In genomic region chr2:57809230-57809629, GRCh38 we compare ENCODE assay signal across 14 cellular contexts.
DNase-seq lines count a peak whose midpoint lies in the region; ATAC-seq and TF ChIP-seq lines count a peak whose summit lies in the region.
"Had no signal": no experiment of that assay in that cellular context is flagged by ENCODE, and none has a peak within 500 bp of the region (broad histone marks: within the 10 kb centered on the region; RNA-seq: fewer than 3 reads in every experiment).

No MANE protein-coding gene starts in this region.

- ATAC-seq in GM18517 (IDR thresholded peaks at IDR 0.05; ENCODE audit: unreplicated experiment) (peak; percentile 99), HG02885 (IDR thresholded peaks at IDR 0.05; ENCODE audit: poor library complexity, unreplicated experiment) (peak; percentile 98), HG03520 (IDR thresholded peaks at IDR 0.05; ENCODE audit: unreplicated experiment) (peak; percentile 99)

- H3K4me1 Mint-ChIP-seq in CD14-positive monocyte, result no peaks in the 10 kb centered on the region

- H3K4me3 Mint-ChIP-seq in CD14-positive monocyte, result no peak overlapping the region

- peaks cover 0 to 2% (median 0%) of the 10 kb centered on the region in 7 donors for H3K9me3 Mint-ChIP-seq in CD14-positive monocyte

- no peak for TF ChIP-seq CTCF in GM20000 (IDR thresholded peaks at IDR 0.05; ENCODE audit: extremely low read depth, missing control alignments)
- TF ChIP-seq CTCF in CD14-positive monocyte (IDR thresholded peaks at IDR 0.05), result no peak

- no peak overlapping the region for H3K27ac Mint-ChIP-seq in CD14-positive monocyte

- H3K36me3 Mint-ChIP-seq in CD14-positive monocyte, result no peaks in the 10 kb centered on the region

- no peaks in the 10 kb centered on the region for H3K27me3 Mint-ChIP-seq in CD14-positive monocyte (ENCODE audit: low read depth in 3 of 3)

- intact Hi-C loops in CD14-positive monocyte (cut with micrococcal nuclease), result no loop called here

- H3K27ac ChIP-seq in caudate nucleus (ENCODE audit: low read depth, low read length), result no peak overlapping the region
- H3K27ac ChIP-seq: BLaER1, HL-60 had no signal

- DNase-seq in GM20000 (ENCODE audit: low spot score), result peak; percentile 21
- DNase-seq in caudate nucleus (lab: John Stamatoyannopoulos, UW), result no peak
- DNase-seq in H4 (ENCODE audit: low spot score), result no peak
- no peak for DNase-seq in CD14-positive monocyte (ENCODE audit: low spot score)
- DNase-seq in T-helper 1 cell, result no peak
- DNase-seq: activated effector memory CD4-positive, alpha-beta T cell treated with anti-CD3 and anti-CD28 coated beads, Interleukin-2, amount 50 U/mL, for 16 hours; MV-4-11; NCI-H345; Right ventricle myocardium superior had no signal
